17 cellular contexts compared by ENCODE assay signal in the genomic region with DNA sequence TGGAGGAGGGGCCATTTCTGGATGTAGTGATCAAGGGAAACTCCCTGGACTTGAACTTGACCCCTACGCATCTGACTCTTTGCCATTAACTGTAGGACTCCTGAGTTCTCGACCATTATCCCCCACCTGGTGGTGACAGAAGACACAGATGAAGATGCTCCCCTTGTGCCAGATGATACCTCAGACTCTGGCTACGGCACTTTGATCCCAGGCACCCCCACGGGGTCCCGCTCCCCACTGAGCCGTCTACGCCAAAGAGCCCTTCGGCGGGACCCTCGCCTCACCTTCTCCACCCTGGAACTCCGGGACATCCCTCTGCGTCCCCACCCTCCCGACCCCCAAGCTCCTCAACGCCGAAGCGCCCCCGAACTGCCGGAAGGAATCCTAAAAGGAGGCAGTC. TPM values are rescaled to one million over a fixed set of nuclear protein-coding genes. Genes with fewer than 3 reads are reported as not detected.
DNase-seq lines count a peak whose midpoint lies in the region; ATAC-seq and TF ChIP-seq lines count a peak whose summit lies in the region.
"Had no signal": no experiment of that assay in that cellular context is flagged by ENCODE, and none has a peak within 500 bp of the region (broad histone marks: within the 10 kb centered on the region; RNA-seq: fewer than 3 reads in every experiment).

No MANE protein-coding gene starts in this region.

- ATAC-seq in heart left ventricle: no peak
- no peak for ATAC-seq in left cardiac atrium
- ATAC-seq in GM18858 (IDR thresholded peaks at IDR 0.05; ENCODE audit: unreplicated experiment): no peak
- ATAC-seq: activated CD4-positive, CD25-positive, alpha-beta regulatory T cell treated with anti-CD3 and anti-CD28 coated beads, Interleukin-2, amount 50 U/mL, for 24 hours; stimulated activated naive CD8-positive, alpha-beta T cell treated with anti-CD3 and anti-CD28 coated beads, Interleukin-15, amount 100 ng/mL, for 72 hours had no signal

- DNase-seq in heart left ventricle (no peak), left cardiac atrium (no peak), esophagus muscularis mucosa (ENCODE audit: extremely low spot score) (no peak), osteocyte (ENCODE audit: extremely low spot score, unreplicated experiment) (no peak), uterus (peak in 1 of 2 donors; percentile 39), dedifferentiated amniotic fluid mesenchymal stem cell (ENCODE audit: extremely low spot score) (no peak), T1000 (lab: John Stamatoyannopoulos, UW) (no peak)
- DNase-seq: anterior cingulate cortex; dermis blood vessel endothelial cell; foreskin fibroblast; NCI-H1436; NCI-H510A; stimulated activated naive CD8-positive, alpha-beta T cell treated with anti-CD3 and anti-CD28 coated beads, Interleukin-15, amount 100 ng/mL, for 72 hours had no signal

- no peak for TF ChIP-seq CTCF in heart left ventricle (IDR thresholded peaks at IDR 0.05)
- no peak for TF ChIP-seq CTCF in esophagus muscularis mucosa (IDR thresholded peaks at IDR 0.05)
- no peak for TF ChIP-seq CTCF in osteocyte (IDR thresholded peaks at IDR 0.05)
- no peak for TF ChIP-seq CTCF in uterus (IDR thresholded peaks at IDR 0.05)

- H3K4me1 Mint-ChIP-seq in osteocyte (ENCODE audit: unreplicated experiment): peaks cover 55% of the 10 kb centered on the region

- no peaks in the 10 kb centered on the region for H3K9me3 Mint-ChIP-seq in osteocyte (ENCODE audit: unreplicated experiment)
- H3K9me3 Mint-ChIP-seq: IgD-negative memory B cell; mesothelial cell of epicardium; stimulated activated naive CD8-positive, alpha-beta T cell treated with anti-CD3 and anti-CD28 coated beads, Interleukin-15, amount 100 ng/mL, for 72 hours had no signal

- no peak overlapping the region for H3K4me3 Mint-ChIP-seq in osteocyte (ENCODE audit: unreplicated experiment)
- H3K4me3 Mint-ChIP-seq: mesothelial cell of epicardium; stimulated activated naive CD8-positive, alpha-beta T cell treated with anti-CD3 and anti-CD28 coated beads, Interleukin-15, amount 100 ng/mL, for 72 hours had no signal

- H3K27ac ChIP-seq in heart left ventricle (peak overlapping the region in 9 of 12 donors; percentile 5 to 97 (median 40)), esophagus muscularis mucosa (replicated peaks in 1 of 4) (peak overlapping the region; percentile 63 to 99 (median 86)), uterus (peak overlapping the region; percentile 79 to 83)

- intact Hi-C loops in heart left ventricle (cut with DNase I) (loop anchor here in 5 of 10 donors (5.0 to 10.0 kb wide), 5 partner anchors 40 to 140 kb away; no protein-coding TSS in a partner anchor), left cardiac atrium (cut with DNase I) (loop anchor here in 1 of 2 donors (5.0 kb wide), 1 partner anchor 140 kb away; no protein-coding TSS in a partner anchor), esophagus muscularis mucosa (cut with DNase I) (loop anchor here (2.0 to 5.0 kb wide), 3 partner anchors 40 to 135 kb away; no protein-coding TSS in a partner anchor), uterus (cut with DNase I; ENCODE audit: low total_unique reads) (no loop called here)

- peaks cover 16% of the 10 kb centered on the region for H3K36me3 Mint-ChIP-seq in osteocyte (ENCODE audit: unreplicated experiment)
- H3K36me3 Mint-ChIP-seq: IgD-negative memory B cell had no signal

- 69 to 78% (median 76%) methylated on average over 18 of the region's 18 CpGs for WGBS in heart left ventricle, 4 donors
- WGBS in esophagus muscularis mucosa: 81% methylated on average over 10 of the region's 18 CpGs

- no peak for TF ChIP-seq POLR2A in heart left ventricle (IDR thresholded peaks at IDR 0.05)
- no peak for TF ChIP-seq POLR2A in esophagus muscularis mucosa (IDR thresholded peaks at IDR 0.05; ENCODE audit: low read depth)
- no peak for TF ChIP-seq POLR2A in uterus (IDR thresholded peaks at IDR 0.05)

- H3K27me3 ChIP-seq in heart left ventricle (no peaks in the 10 kb centered on the region), esophagus muscularis mucosa (no peaks in the 10 kb centered on the region), uterus (no peaks in the 10 kb centered on the region)

- H3K9me3 ChIP-seq in heart left ventricle (no peaks in the 10 kb centered on the region), esophagus muscularis mucosa (no peaks in the 10 kb centered on the region), uterus (no peaks in the 10 kb centered on the region)

- no peak for TF ChIP-seq EP300 in esophagus muscularis mucosa (IDR thresholded peaks at IDR 0.05)

- peaks cover 0 to 97% (median 46%) of the 10 kb centered on the region in 12 donors for H3K4me1 ChIP-seq in heart left ventricle
- peaks cover 71 to 100% (median 99%) of the 10 kb centered on the region in 4 donors for H3K4me1 ChIP-seq in esophagus muscularis mucosa
- peaks cover 0 to 10% of the 10 kb centered on the region in 2 donors for H3K4me1 ChIP-seq in uterus

- H3K27me3 Mint-ChIP-seq in osteocyte (ENCODE audit: unreplicated experiment): no peaks in the 10 kb centered on the region
- H3K27me3 Mint-ChIP-seq: stimulated activated naive CD8-positive, alpha-beta T cell treated with anti-CD3 and anti-CD28 coated beads, Interleukin-15, amount 100 ng/mL, for 72 hours had no signal

- H3K4me3 ChIP-seq in heart left ventricle (peak overlapping the region in 1 of 12 donors; percentile 28), esophagus muscularis mucosa (peak overlapping the region in 1 of 4 donors; percentile 17), uterus (no peak overlapping the region)

- H3K36me3 ChIP-seq in heart left ventricle: peaks cover 0 to 60% (median 47%) of the 10 kb centered on the region in 9 donors
- H3K36me3 ChIP-seq in esophagus muscularis mucosa: peaks cover 37 to 54% (median 48%) of the 10 kb centered on the region in 4 donors
- no peaks in the 10 kb centered on the region for H3K36me3 ChIP-seq in uterus

- H3K27ac Mint-ChIP-seq in osteocyte (ENCODE audit: unreplicated experiment): peak overlapping the region; percentile 76
- H3K27ac Mint-ChIP-seq: IgD-negative memory B cell; stimulated activated naive CD8-positive, alpha-beta T cell treated with anti-CD3 and anti-CD28 coated beads, Interleukin-15, amount 100 ng/mL, for 72 hours had no signal

RNA-seq across cellular contexts. Expression of gene TNFRSF1A, which starts 14.7 kb away (rescaled TPM):
- total RNA-seq in heart left ventricle (100 to 1,000 TPM in 2 of 9 donors, 10 to 100 TPM in 7; 37.2 to 141 (median 54.2) TPM), left cardiac atrium (100 to 1,000 TPM in 1 of 2 donors, 10 to 100 TPM in 1; 89.6 to 117 TPM), esophagus muscularis mucosa (100 to 1,000 TPM; 146 to 464 (median 247) TPM), osteocyte (170 and 188 TPM in 2 replicates), uterus (100 to 1,000 TPM in 3 of 4 donors, 10 to 100 TPM in 1; 71.8 to 297 (median 174) TPM)
- 10 to 100 TPM; 23.7 to 91.8 TPM for polyA plus RNA-seq in heart left ventricle

RNA-seq across cellular contexts. Expression of gene PLEKHG6, which starts 16.7 kb away (rescaled TPM):
- total RNA-seq in heart left ventricle: 1 to 10 TPM in 1 of 9 donors, under 1 TPM in 2, not detected in 6; 0.16 to 2.8 (median 0.43) TPM
- under 1 TPM; 0.11 to 0.33 TPM for polyA plus RNA-seq in heart left ventricle
- 1 to 10 TPM; 5.0 to 6.8 TPM for total RNA-seq in left cardiac atrium
- under 1 TPM in 2 of 4 donors, not detected in 2; 0.52 to 0.75 TPM for total RNA-seq in esophagus muscularis mucosa
- total RNA-seq in osteocyte: 0.21 and 0.55 TPM in 2 replicates
- total RNA-seq in uterus: 1 to 10 TPM in 2 of 4 donors, under 1 TPM in 1, not detected in 1; 0.29 to 1.9 (median 1.7) TPM
- total RNA-seq: dermis blood vessel endothelial cell had no signal
- polyA plus RNA-seq: IgD-negative memory B cell had no signal

RNA-seq across cellular contexts. Expression of gene SCNN1A, which starts 48.2 kb away (rescaled TPM):
- total RNA-seq in heart left ventricle (1 to 10 TPM in 1 of 9 donors, under 1 TPM in 4, not detected in 4; 0.35 to 3.9 (median 0.55) TPM), left cardiac atrium (1 to 10 TPM in 1 of 2 donors, under 1 TPM in 1; 0.85 to 3.5 TPM), esophagus muscularis mucosa (1 to 10 TPM in 3 of 4 donors, under 1 TPM in 1; 0.83 to 3.3 (median 1.8) TPM), osteocyte (2.5 and 3.2 TPM in 2 replicates), uterus (10 to 100 TPM in 2 of 4 donors, 1 to 10 TPM in 2; 1.3 to 38.3 (median 7.3) TPM)
- under 1 TPM; 0.11 to 0.15 TPM for polyA plus RNA-seq in heart left ventricle
- polyA plus RNA-seq: IgD-negative memory B cell had no signal

RNA-seq across cellular contexts. Expression of gene LTBR, which starts 56.8 kb away (rescaled TPM):
- 10 to 100 TPM; 16.0 to 83.4 (median 26.2) TPM for total RNA-seq in heart left ventricle
- polyA plus RNA-seq in heart left ventricle: 10 to 100 TPM; 22.8 to 41.8 TPM
- total RNA-seq in left cardiac atrium: 10 to 100 TPM; 40.4 to 66.6 TPM
- 100 to 1,000 TPM; 117 to 144 (median 137) TPM for total RNA-seq in esophagus muscularis mucosa
- total RNA-seq in osteocyte: 16.4 and 17.0 TPM in 2 replicates
- total RNA-seq in uterus: 100 to 1,000 TPM in 1 of 4 donors, 10 to 100 TPM in 3; 28.1 to 116 (median 83.5) TPM
- polyA plus RNA-seq: IgD-negative memory B cell had no signal
